2 cellular contexts compared by ENCODE assay signal in genomic region chr17:59126809-59127417, GRCh38.
TF ChIP-seq lines count a peak whose summit lies in the region.

No MANE protein-coding gene starts in this region.

TF ChIP-seq in SK-N-SH, 30 proteins besides CTCF, POLR2A, EP300 and RAD21:
- peak; percentile 76 for TF ChIP-seq GATA2 (CRISPR knock-in tag; IDR thresholded peaks at IDR 0.05)
- TF ChIP-seq MXI1 (IDR thresholded peaks at IDR 0.05; ENCODE audit: low read depth, low read length) = peak; percentile 37; the same call in 1 of the 2 replicates
- TF ChIP-seq USF2 (IDR thresholded peaks at IDR 0.05; ENCODE audit: borderline replicate concordance, low read depth, low read length) = no peak
- TF ChIP-seq RFX5 (IDR thresholded peaks at IDR 0.05; ENCODE audit: low read length) = no peak

TF ChIP-seq in K562, 482 proteins besides CTCF, POLR2A, EP300 and RAD21:
- TF ChIP-seq SRSF1 (IDR thresholded peaks at IDR 0.05; ENCODE audit: low read depth, low read length) (no peak), MYBL2 (IDR thresholded peaks at IDR 0.05; ENCODE audit: low read depth) (no peak), MYBL2 (CRISPR knock-in tag; IDR thresholded peaks at IDR 0.05; ENCODE audit: borderline replicate concordance) (no peak), DMBX1 (CRISPR knock-in tag; IDR thresholded peaks at IDR 0.05; ENCODE audit: borderline replicate concordance) (no peak), EGR1 (conservative IDR thresholded peaks at IDR 0.05) (no peak), CHD2 (IDR thresholded peaks at IDR 0.05; ENCODE audit: low read depth, low read length) (no peak), THAP7 (CRISPR knock-in tag; IDR thresholded peaks at IDR 0.05) (no peak), ZNF511 (CRISPR knock-in tag; IDR thresholded peaks at IDR 0.05) (no peak), ELF2 (CRISPR knock-in tag; IDR thresholded peaks at IDR 0.05) (no peak), SNAPC5 (CRISPR knock-in tag; IDR thresholded peaks at IDR 0.05) (no peak), ZZZ3 (IDR thresholded peaks at IDR 0.05) (no peak), CEBPG (CRISPR knock-in tag; IDR thresholded peaks at IDR 0.05) (no peak), CEBPG (tag; conservative IDR thresholded peaks at IDR 0.05 in 1 of 2, IDR thresholded peaks at IDR 0.05 in 1 of 2) (no peak), NBN (IDR thresholded peaks at IDR 0.05; ENCODE audit: low read depth) (no peak), ATF4 (CRISPR knock-in tag; IDR thresholded peaks at IDR 0.05) (no peak), COPS2 (conservative IDR thresholded peaks at IDR 0.05) (no peak), KDM2B (CRISPR knock-in tag; IDR thresholded peaks at IDR 0.05) (no peak)
TF ChIP-seq in K562: peak in this region for 0.
